ENCODE assay signal across 9 cellular contexts in the genomic region with DNA sequence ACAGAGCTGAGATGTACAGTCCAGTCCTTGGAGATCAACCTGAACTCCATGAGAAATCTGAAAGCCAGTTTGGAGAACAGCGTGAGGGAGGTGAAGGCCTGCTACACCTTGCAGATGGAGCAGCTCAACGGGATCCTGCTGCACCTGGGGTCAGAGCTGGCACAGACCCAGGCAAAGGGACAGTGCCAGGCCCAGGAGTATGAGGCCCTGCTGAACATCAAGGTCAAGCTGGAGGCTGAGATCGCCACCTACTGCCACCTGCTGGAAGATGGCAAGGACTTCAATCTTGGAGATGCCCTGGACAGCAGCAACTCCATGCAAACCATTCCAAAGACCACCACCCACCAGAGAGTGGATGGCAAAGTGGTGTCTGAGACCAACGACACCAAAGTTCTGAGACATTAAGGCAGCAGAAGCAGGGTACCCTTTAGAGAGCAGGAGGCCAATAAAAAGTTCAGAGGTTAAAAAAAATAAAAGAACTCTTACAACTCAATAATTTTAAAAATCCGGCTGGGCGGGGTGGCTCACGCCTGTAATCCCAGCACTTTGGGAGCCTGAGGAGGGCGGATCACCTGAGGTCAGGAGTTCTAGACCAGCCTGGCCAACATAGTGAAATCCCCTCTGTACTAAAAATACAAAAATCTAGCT.
A peak's percentile ranks its signal among the peaks of the same experiment; 100 is the strongest.
DNase-seq lines count a peak whose midpoint lies in the region; ATAC-seq and TF ChIP-seq lines count a peak whose summit lies in the region.
"Had no signal": no experiment of that assay in that cellular context is flagged by ENCODE, and none has a peak within 500 bp of the region (broad histone marks: within the 10 kb centered on the region; RNA-seq: fewer than 3 reads in every experiment).

No MANE protein-coding gene starts in this region.

- no peak overlapping the region for H3K27ac ChIP-seq in neural progenitor cell

- H3K36me3 ChIP-seq in neural progenitor cell = no peaks in the 10 kb centered on the region

- no peaks in the 10 kb centered on the region for H3K79me2 ChIP-seq in neural progenitor cell (ENCODE audit: low read depth)

- H3K9me3 Mint-ChIP-seq in chondrocyte (ENCODE audit: low read depth) = peaks cover 32% of the 10 kb centered on the region
- peaks cover 27% of the 10 kb centered on the region for H3K9me3 Mint-ChIP-seq in neural progenitor cell

- no peak overlapping the region for H2AFZ ChIP-seq in neural progenitor cell (replicated peaks)

- no peak overlapping the region for H3K9ac ChIP-seq in neural progenitor cell

- no peak for ATAC-seq in HG03342 (IDR thresholded peaks at IDR 0.05; ENCODE audit: unreplicated experiment)

- H3F3A ChIP-seq in neural progenitor cell (ENCODE audit: low read depth) = no peaks in the 10 kb centered on the region

- TF ChIP-seq CTCF in AG10803 (conservative IDR thresholded peaks at IDR 0.05; ENCODE audit: low read length) = peak; percentile 66
- TF ChIP-seq CTCF in WI38 (IDR thresholded peaks at IDR 0.05; ENCODE audit: low read depth, low read length) = peak; percentile 46
- TF ChIP-seq CTCF in chondrocyte (IDR thresholded peaks at IDR 0.05) = peak; percentile 77
- peak; percentile 46 for TF ChIP-seq CTCF in neural progenitor cell (IDR thresholded peaks at IDR 0.05)

- H3K4me3 Mint-ChIP-seq in chondrocyte (ENCODE audit: unreplicated experiment) (no peak overlapping the region), neural progenitor cell (no peak overlapping the region)
- H3K4me3 Mint-ChIP-seq: memory B cell had no signal

- H3K4me2 ChIP-seq in neural progenitor cell = no peak overlapping the region

- no peak overlapping the region for H3K4me3 ChIP-seq in AG10803 (ENCODE audit: low read length)
- H3K4me3 ChIP-seq in WI38 (ENCODE audit: low read depth, low read length) = no peak overlapping the region
- H3K4me3 ChIP-seq in neural progenitor cell = no peak overlapping the region

- no peaks in the 10 kb centered on the region for H3K9me3 ChIP-seq in neural progenitor cell (ENCODE audit: low read depth)

- no peaks in the 10 kb centered on the region for H4K20me1 ChIP-seq in neural progenitor cell (ENCODE audit: low read depth)

- peaks cover 6% of the 10 kb centered on the region for H3K36me3 Mint-ChIP-seq in chondrocyte (ENCODE audit: low read depth)
- no peaks in the 10 kb centered on the region for H3K36me3 Mint-ChIP-seq in neural progenitor cell

- peaks cover 3% of the 10 kb centered on the region for H3K27me3 Mint-ChIP-seq in chondrocyte (ENCODE audit: low read depth)
- H3K27me3 Mint-ChIP-seq in neural progenitor cell (ENCODE audit: insufficient read depth, low read depth) = peaks cover 9% of the 10 kb centered on the region

- H3K4me1 Mint-ChIP-seq in chondrocyte (ENCODE audit: low read depth) (no peaks in the 10 kb centered on the region), neural progenitor cell (peaks cover 14% of the 10 kb centered on the region)
- H3K4me1 Mint-ChIP-seq: memory B cell had no signal

- no peaks in the 10 kb centered on the region for H3K27me3 ChIP-seq in neural progenitor cell

- H3K27ac Mint-ChIP-seq in chondrocyte (ENCODE audit: unreplicated experiment) (no peak overlapping the region), neural progenitor cell (no peak overlapping the region)
- H3K27ac Mint-ChIP-seq: memory B cell had no signal

- no peaks in the 10 kb centered on the region for H3K4me1 ChIP-seq in neural progenitor cell

- DNase-seq in AG10803 (ENCODE audit: low read depth) = peak; percentile 45
- DNase-seq in H4 (ENCODE audit: low spot score) = peak; percentile 57
- no peak for DNase-seq in chondrocyte (ENCODE audit: low spot score)
- DNase-seq in neural progenitor cell (ENCODE audit: low spot score) = no peak
- DNase-seq in iPS-NIHi11 (ENCODE audit: low spot score) = no peak
- DNase-seq in GM19240 (ENCODE audit: insufficient read length, low spot score) = no peak

Comparison
In these comparisons a context has a peak if more than half of its experiments do, and no peak if none do; other contexts are left out.
1. DNase-seq: peak in AG10803 (single experiment) and H4 (single experiment); none in chondrocyte (single experiment), neural progenitor cell (single experiment), iPS-NIHi11 (single experiment) and GM19240 (single experiment).
2. Peak in every context shown above with its lines, with median percentiles within 50 percentile points of each other: CTCF ChIP-seq.